8 cellular contexts compared by ENCODE assay signal in the genomic region with DNA sequence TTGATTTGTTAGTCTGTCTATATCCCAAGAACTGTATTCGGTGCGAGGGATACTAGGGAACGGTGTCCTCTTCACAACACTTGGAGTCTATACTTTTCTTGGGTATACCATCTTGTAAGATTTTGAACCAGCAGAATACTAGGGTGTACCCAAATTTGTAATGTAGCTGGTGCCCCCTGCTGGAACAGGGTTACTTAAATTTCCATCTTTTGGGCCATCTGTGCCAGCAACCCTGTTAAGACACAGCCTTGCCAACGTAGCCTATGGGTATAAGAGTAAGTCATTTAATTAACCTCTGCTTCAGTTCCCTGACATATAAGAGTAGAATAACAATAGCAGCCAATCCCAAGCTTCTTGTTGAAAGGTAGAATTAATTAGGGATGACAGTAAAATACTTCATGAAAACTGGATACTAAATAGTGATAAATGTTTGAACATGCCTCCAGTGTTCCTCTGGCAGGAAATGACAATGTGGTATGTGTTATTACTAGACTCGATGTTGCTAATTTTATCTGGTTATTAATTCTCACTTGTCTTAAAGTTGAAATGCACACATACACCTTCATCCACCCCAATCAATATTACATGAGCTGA.
DNase-seq lines count a peak whose midpoint lies in the region; ATAC-seq, FAIRE-seq and TF ChIP-seq lines count a peak whose summit lies in the region.

No MANE protein-coding gene starts in this region.

- no peaks in the 10 kb centered on the region for H3K9me1 ChIP-seq in K562 (ENCODE audit: control insufficient read depth, insufficient read depth, low read length)

- peak; percentile 11 for FAIRE-seq in K562 (lab: Jason Lieb, UNC)

- POLR2A ChIA-PET in K562 (lab: Yijun Ruan, JAX), result no interaction called here

- H3K79me2 ChIP-seq in K562 (ENCODE audit: control insufficient read depth, insufficient read depth, low read length), result no peaks in the 10 kb centered on the region

- no peaks in the 10 kb centered on the region for H3K4me1 Mint-ChIP-seq in T-helper 2 cell treated with Interferon-gamma antibody and Interleukin-4, amounts not matched to agents 5 μg/mL and 100 μg/mL, for 36 hours (ENCODE audit: low read depth)

- no peak overlapping the region for H3K4me3 Mint-ChIP-seq in T-helper 2 cell treated with Interferon-gamma antibody and Interleukin-4, amounts not matched to agents 5 μg/mL and 100 μg/mL, for 36 hours

- no peak overlapping the region for H2AFZ ChIP-seq in K562 (ENCODE audit: low read depth, low read length)

- peak; percentile 39 to 43; a peak in 3 of 4 replicates for TF ChIP-seq RAD21 in K562 (CRISPR knock-in tag; conservative IDR thresholded peaks at IDR 0.05 in 1 of 2, IDR thresholded peaks at IDR 0.05 in 1 of 2)

- no peaks in the 10 kb centered on the region for H3K27me3 ChIP-seq in K562 (ENCODE audit: control insufficient read depth in 2 of 2, insufficient read depth in 2 of 2, low read length in 2 of 2)

- H3K9ac ChIP-seq in K562 (ENCODE audit: insufficient read depth in 1 of 2, low read depth in 2 of 2, low read length in 2 of 2), result no peak overlapping the region

- DNase-seq in AG20443 (ENCODE audit: low spot score), result peak; percentile 50
- DNase-seq in KG1 (lab: John Stamatoyannopoulos, UW), result peak; percentile 18
- DNase-seq in T-helper 2 cell treated with Interferon-gamma antibody and Interleukin-4, amounts not matched to agents 5 μg/mL and 100 μg/mL, for 36 hours (ENCODE audit: low spot score), result peak; percentile 26
- DNase-seq in K562 (ENCODE audit: extremely low read depth in 1 of 4, low spot score in 3 of 4), result peak in 2 of 4 experiments; percentile 5 to 29
- DNase-seq in medulla oblongata (ENCODE audit: extremely low spot score), result peak; percentile 47
- peak; percentile 58 for DNase-seq in stimulated activated CD8-positive, alpha-beta memory T cell treated with anti-CD3 and anti-CD28 coated beads, Interleukin-4, amount 100 ng/mL, for 24 hours (ENCODE audit: low read depth)

- H3K36me3 Mint-ChIP-seq in T-helper 2 cell treated with Interferon-gamma antibody and Interleukin-4, amounts not matched to agents 5 μg/mL and 100 μg/mL, for 36 hours (ENCODE audit: low read depth), result no peaks in the 10 kb centered on the region

- ATAC-seq in GM18861 (IDR thresholded peaks at IDR 0.05; ENCODE audit: unreplicated experiment) (peak; percentile 78), K562 (no peak), HG03135 (IDR thresholded peaks at IDR 0.05; ENCODE audit: unreplicated experiment) (no peak)

- no peak overlapping the region for H3K27ac Mint-ChIP-seq in T-helper 2 cell treated with Interferon-gamma antibody and Interleukin-4, amounts not matched to agents 5 μg/mL and 100 μg/mL, for 36 hours

- no peak overlapping the region for H3K27ac ChIP-seq in K562 (ENCODE audit: extremely low read depth, low read depth, low read length)

- H4K20me1 ChIP-seq in K562 (replicated peaks; ENCODE audit: control insufficient read depth, insufficient read depth, low read length), result no peaks in the 10 kb centered on the region

- WGBS in K562 (ENCODE audit: insufficient coverage, low coverage, missing lambda C conversion rate), result 0% methylated on average over 5 of the region's 5 CpGs

- TF ChIP-seq CTCF in K562 (IDR thresholded peaks at IDR 0.05 in 2 of 3, conservative IDR thresholded peaks at IDR 0.05 in 1 of 3; ENCODE audit: insufficient read depth in 2 of 3, low read depth in 1 of 3, low read length in 3 of 3), result peak in 2 of 3 experiments; percentile 11 to 44; a peak in 2 of 6 replicates

- no peaks in the 10 kb centered on the region for H3K36me3 ChIP-seq in K562 (ENCODE audit: control insufficient read depth, insufficient read depth, low read length)

- intact Hi-C loops in K562 (cut with micrococcal nuclease), result no loop called here

- H3K4me1 ChIP-seq in K562 (replicated peaks in 1 of 2; ENCODE audit: control insufficient read depth in 2 of 2, insufficient read depth in 2 of 2, low read length in 2 of 2), result no peaks in the 10 kb centered on the region

- in situ Hi-C loops in K562 (cut with MboI), result no loop called here

- no peaks in the 10 kb centered on the region for H3K9me3 Mint-ChIP-seq in T-helper 2 cell treated with Interferon-gamma antibody and Interleukin-4, amounts not matched to agents 5 μg/mL and 100 μg/mL, for 36 hours

- TF ChIP-seq POLR2A in K562 (conservative IDR thresholded peaks at IDR 0.05), result no peak

- CTCF ChIA-PET in K562 (lab: Yijun Ruan, JAX; ENCODE audit: low intra/inter-chr PET ratio), result interaction anchor here (1.1 kb wide), 1 partner anchor 366 kb away, joined by 5 read pairs; no protein-coding TSS in a partner anchor

- no peak overlapping the region for H3K4me3 ChIP-seq in K562

- no peak for TF ChIP-seq EP300 in K562 (IDR thresholded peaks at IDR 0.05; ENCODE audit: low read length)

- no TSS peak for BruUV-seq in K562 (replicated peaks; lab: Mats Ljungman, UMichigan)

- no peaks in the 10 kb centered on the region for H3K27me3 Mint-ChIP-seq in T-helper 2 cell treated with Interferon-gamma antibody and Interleukin-4, amounts not matched to agents 5 μg/mL and 100 μg/mL, for 36 hours (ENCODE audit: low read depth)

- no peak overlapping the region for H3K4me2 ChIP-seq in K562 (ENCODE audit: insufficient read depth, low read length)

- no peaks in the 10 kb centered on the region for H3K9me3 ChIP-seq in K562 (replicated peaks; ENCODE audit: control insufficient read depth, insufficient read depth, low read depth, low read length)

TF ChIP-seq in K562, 482 proteins besides CTCF, POLR2A, EP300 and RAD21:
- TF ChIP-seq ARID1B (IDR thresholded peaks at IDR 0.05) (no peak), ZNF197 (CRISPR knock-in tag; IDR thresholded peaks at IDR 0.05; ENCODE audit: low read depth) (no peak), SMC3 (conservative IDR thresholded peaks at IDR 0.05; ENCODE audit: insufficient read depth, low read depth, low read length) (0 out of 2 replicates have a peak, but pooled peaks have one; percentile 12), PHF20 (IDR thresholded peaks at IDR 0.05; ENCODE audit: partially characterized antibody) (no peak)
- TF ChIP-seq, protein P1, sequence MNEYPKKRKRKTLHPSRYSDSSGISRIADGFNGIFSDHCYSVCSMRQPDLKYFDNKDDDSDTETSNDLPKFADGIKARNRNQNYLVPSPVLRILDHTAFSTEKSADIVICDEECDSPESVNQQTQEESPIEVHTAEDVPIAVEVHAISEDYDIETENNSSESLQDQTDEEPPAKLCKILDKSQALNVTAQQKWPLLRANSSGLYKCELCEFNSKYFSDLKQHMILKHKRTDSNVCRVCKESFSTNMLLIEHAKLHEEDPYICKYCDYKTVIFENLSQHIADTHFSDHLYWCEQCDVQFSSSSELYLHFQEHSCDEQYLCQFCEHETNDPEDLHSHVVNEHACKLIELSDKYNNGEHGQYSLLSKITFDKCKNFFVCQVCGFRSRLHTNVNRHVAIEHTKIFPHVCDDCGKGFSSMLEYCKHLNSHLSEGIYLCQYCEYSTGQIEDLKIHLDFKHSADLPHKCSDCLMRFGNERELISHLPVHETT (CRISPR knock-in tag; conservative IDR thresholded peaks at IDR 0.05 in 1 of 2, IDR thresholded peaks at IDR 0.05 in 1 of 2), result no peak
- TF ChIP-seq, protein P2, sequence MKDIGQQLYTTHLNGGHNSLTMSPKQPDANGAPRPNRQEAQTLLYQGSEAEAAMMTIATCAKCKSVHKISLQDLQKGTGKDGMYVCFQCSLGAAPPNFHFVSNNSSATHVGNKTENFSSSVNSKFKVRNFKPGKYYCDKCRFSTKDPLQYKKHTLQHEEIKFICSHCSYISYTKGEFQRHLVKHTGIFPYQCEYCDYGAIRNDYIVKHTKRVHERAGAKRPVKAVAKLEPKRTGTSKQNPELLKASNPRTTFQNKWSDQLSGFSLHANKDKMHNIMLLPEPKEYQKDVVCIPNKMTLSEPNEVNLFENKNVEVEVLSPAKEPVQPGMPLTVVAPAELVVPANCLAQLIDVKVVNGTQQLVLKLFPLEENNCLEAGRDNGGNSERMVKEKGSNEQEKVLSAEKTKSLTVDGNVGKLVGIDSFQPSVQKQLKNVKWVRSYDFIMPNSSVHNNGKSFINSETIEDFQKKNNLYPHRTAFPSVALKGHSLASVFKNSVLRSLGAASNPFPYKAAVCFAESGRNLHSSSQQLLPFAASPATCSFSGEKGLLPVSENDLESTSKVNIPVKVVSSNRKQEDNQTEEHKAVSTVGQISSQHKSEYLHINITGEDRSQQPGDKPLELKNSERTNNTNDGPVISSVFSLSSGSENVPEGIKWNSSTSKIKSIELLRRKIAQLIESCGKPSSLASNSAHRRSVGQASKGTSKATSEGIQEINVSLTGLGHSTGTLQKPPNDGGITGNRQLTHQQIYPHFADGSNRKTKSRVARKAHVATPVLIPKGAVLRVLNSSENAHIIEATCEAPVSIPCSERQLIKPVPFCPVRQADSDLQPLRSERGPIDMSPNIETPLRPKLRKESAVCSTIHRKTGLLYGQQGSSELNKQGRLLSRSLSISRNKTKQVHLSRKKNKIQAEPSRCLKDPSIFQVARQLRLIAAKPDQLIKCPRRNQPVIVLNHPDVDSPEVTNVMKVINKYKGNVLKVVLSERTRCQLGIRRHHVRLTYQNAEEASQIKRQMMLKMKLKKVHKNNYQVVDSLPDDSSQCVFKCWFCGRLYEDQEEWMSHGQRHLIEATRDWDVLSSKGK (CRISPR knock-in tag; IDR thresholded peaks at IDR 0.05), result no peak
